ENCODE assay signal across 8 cellular contexts in genomic region chr6:169864148-169865030, GRCh38.
DNase-seq lines count a peak whose midpoint lies in the region; TF ChIP-seq lines count a peak whose summit lies in the region.
"Had no signal": no experiment of that assay in that cellular context is flagged by ENCODE, and none has a peak within 500 bp of the region (broad histone marks: within the 10 kb centered on the region; RNA-seq: fewer than 3 reads in every experiment).

No MANE protein-coding gene starts in this region.

- 49 to 69% methylated on average over 23 of the region's 23 CpGs for WGBS in sigmoid colon, 2 donors

- TF ChIP-seq CTCF in HEK293 (tag by site-specific recombination; IDR thresholded peaks at IDR 0.05) (no peak), sigmoid colon (IDR thresholded peaks at IDR 0.05) (no peak), ascending aorta (IDR thresholded peaks at IDR 0.05) (no peak)

- no peaks in the 10 kb centered on the region for H3K36me3 ChIP-seq in HEK293 (ENCODE audit: control insufficient read depth in 2 of 2, insufficient read depth in 1 of 2, low read length in 2 of 2)
- no peaks in the 10 kb centered on the region for H3K36me3 ChIP-seq in sigmoid colon
- H3K36me3 ChIP-seq in ascending aorta: no peaks in the 10 kb centered on the region

- H3K27ac ChIP-seq in HEK293 (ENCODE audit: extremely low read depth, low read depth, low read length) (no peak overlapping the region), sigmoid colon (no peak overlapping the region), ascending aorta (no peak overlapping the region)
- H3K27ac ChIP-seq: hepatocyte had no signal

- H3K4me1 ChIP-seq in HEK293 (ENCODE audit: control insufficient read depth, insufficient read depth, low read length) (no peaks in the 10 kb centered on the region), sigmoid colon (peaks cover 0 to 3% (median 0%) of the 10 kb centered on the region in 4 donors), ascending aorta (no peaks in the 10 kb centered on the region)

- peak; percentile 87 for DNase-seq in NCI-H2029 treated with DMSO at 0.1 percent for 48 hours (lab: John Stamatoyannopoulos, UW)
- DNase-seq in SW480 (ENCODE audit: low spot score): peak; percentile 46
- DNase-seq in sigmoid colon: peak; percentile 54
- no peak for DNase-seq in nucleus accumbens (lab: John Stamatoyannopoulos, UW)
- DNase-seq in T-helper 9 cell: no peak
- no peak for DNase-seq in ascending aorta (ENCODE audit: low spot score in 2 of 2)

- H3K9me3 ChIP-seq in HEK293 (ENCODE audit: control insufficient read depth, insufficient read depth, low read depth, low read length): no peaks in the 10 kb centered on the region
- H3K9me3 ChIP-seq in sigmoid colon: no peaks in the 10 kb centered on the region
- no peaks in the 10 kb centered on the region for H3K9me3 ChIP-seq in ascending aorta

- CTCF ChIA-PET in HEK293 (lab: Yijun Ruan, JAX): interaction anchor here (1.5 kb wide), 1 partner anchor 33 kb away, joined by 11 read pairs; no protein-coding TSS in a partner anchor

- H3K4me3 ChIP-seq in HEK293 (ENCODE audit: low read depth, low read length) (no peak overlapping the region), sigmoid colon (no peak overlapping the region), ascending aorta (no peak overlapping the region)
- H3K4me3 ChIP-seq: hepatocyte had no signal

- no peaks in the 10 kb centered on the region for H3K27me3 ChIP-seq in sigmoid colon
- no peaks in the 10 kb centered on the region for H3K27me3 ChIP-seq in ascending aorta
- H3K27me3 ChIP-seq: hepatocyte had no signal

- intact Hi-C loops in sigmoid colon (cut with DNase I): no loop called here
- intact Hi-C loops in ascending aorta (cut with DNase I): no loop called here

- no peak for TF ChIP-seq EP300 in sigmoid colon (IDR thresholded peaks at IDR 0.05)

- POLR2A ChIA-PET in HEK293 (lab: Yijun Ruan, JAX): no interaction called here

- TF ChIP-seq POLR2A in sigmoid colon (IDR thresholded peaks at IDR 0.05): no peak

TF ChIP-seq in HEK293, 187 proteins besides CTCF, POLR2A, EP300 and RAD21:
- TF ChIP-seq ZBTB7A (tag by site-specific recombination; IDR thresholded peaks at IDR 0.05; ENCODE audit: low read depth) (no peak), ZNF792 (tag by site-specific recombination; IDR thresholded peaks at IDR 0.05) (0 out of 2 replicates have a peak, but pooled peaks have one; percentile 53)

Comparison
In these comparisons a context has a peak if more than half of its experiments do, and no peak if none do; other contexts are left out.
1. DNase-seq: peak in NCI-H2029 treated with DMSO at 0.1 percent for 48 hours (single experiment), SW480 (single experiment) and sigmoid colon (single experiment); none in nucleus accumbens (0 of 56), T-helper 9 cell (single experiment) and ascending aorta (0 of 2).